9 cellular contexts compared by ENCODE assay signal in the genomic region with DNA sequence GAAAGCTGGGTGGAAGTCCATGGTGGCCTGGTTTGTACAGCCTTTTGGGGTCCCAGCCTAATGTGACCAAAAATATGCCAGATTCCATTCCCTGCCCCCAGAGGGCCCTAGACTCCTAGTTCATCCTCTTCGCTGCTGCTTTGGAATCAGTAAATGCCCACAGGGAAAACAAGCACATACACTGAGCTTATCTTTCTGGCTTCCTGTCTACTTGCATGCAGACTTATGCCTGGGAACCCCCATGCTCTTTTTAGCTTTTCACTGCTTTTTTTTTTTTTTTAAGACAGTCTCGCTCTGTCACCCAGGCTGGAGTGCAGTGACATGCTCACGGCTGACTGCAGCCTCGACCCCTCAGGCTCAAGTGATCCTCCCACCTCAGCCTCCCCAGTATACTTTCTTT. TPM values are rescaled to one million over a fixed set of nuclear protein-coding genes. Genes with fewer than 3 reads are reported as not detected.
DNase-seq lines count a peak whose midpoint lies in the region; ATAC-seq and TF ChIP-seq lines count a peak whose summit lies in the region.
"Had no signal": no experiment of that assay in that cellular context is flagged by ENCODE, and none has a peak within 500 bp of the region (broad histone marks: within the 10 kb centered on the region; RNA-seq: fewer than 3 reads in every experiment).

No MANE protein-coding gene starts in this region.

- H3K27me3 ChIP-seq in WERI-Rb-1 (ENCODE audit: insufficient read depth, low read depth, severe bottlenecking) (no peaks in the 10 kb centered on the region), adrenal gland (peaks cover 6% of the 10 kb centered on the region)

- no peak for TF ChIP-seq POLR2A in adrenal gland (IDR thresholded peaks at IDR 0.05)

- TF ChIP-seq CTCF in WERI-Rb-1 (IDR thresholded peaks at IDR 0.05; ENCODE audit: low read depth, low read length) (peak; percentile 67), GM20000 (IDR thresholded peaks at IDR 0.05; ENCODE audit: extremely low read depth, missing control alignments) (no peak), adrenal gland (IDR thresholded peaks at IDR 0.05) (peak in 2 of 6 experiments; percentile 10 to 11)

- H3K36me3 ChIP-seq in WERI-Rb-1 (no peaks in the 10 kb centered on the region), adrenal gland (replicated peaks in 1 of 2) (no peaks in the 10 kb centered on the region)

- H3K4me1 ChIP-seq in adrenal gland (replicated peaks in 1 of 2), result peaks cover 0 to 9% of the 10 kb centered on the region in 2 donors

- WGBS in adrenal gland, 4 donors, result 45 to 63% (median 52%) methylated on average over 4 of the region's 4 CpGs

- H3K9me3 ChIP-seq in WERI-Rb-1 (ENCODE audit: severe bottlenecking) (no peaks in the 10 kb centered on the region), adrenal gland (replicated peaks in 1 of 3) (no peaks in the 10 kb centered on the region)

- no peak for ATAC-seq in HG03469 (IDR thresholded peaks at IDR 0.05; ENCODE audit: unreplicated experiment)
- ATAC-seq in GM21515 (IDR thresholded peaks at IDR 0.05; ENCODE audit: unreplicated experiment), result no peak
- ATAC-seq: activated naive CD4-positive, alpha-beta T cell treated with anti-CD3 and anti-CD28 coated beads, Interleukin-2, amount 50 U/mL, for 72 hours had no signal

- intact Hi-C loops in adrenal gland (cut with DNase I), result loop anchor here (10.0 kb wide), 2 partner anchors 76 to 146 kb away; no protein-coding TSS in a partner anchor

- H3K4me3 ChIP-seq in WERI-Rb-1 (ENCODE audit: low read depth, low read length) (no peak overlapping the region), adrenal gland (no peak overlapping the region)

- peak; percentile 41 for DNase-seq in COLO829 (ENCODE audit: low spot score)
- DNase-seq in HuH-7.5 (ENCODE audit: low spot score), result peak; percentile 51
- DNase-seq in WERI-Rb-1, result peak; percentile 49
- peak; percentile 48 for DNase-seq in kidney glomerular epithelial cell (lab: John Stamatoyannopoulos, UW)
- no peak for DNase-seq in GM20000 (ENCODE audit: low spot score)
- no peak for DNase-seq in adrenal gland

- H3K27ac ChIP-seq in WERI-Rb-1, result no peak overlapping the region
- H3K27ac ChIP-seq in adrenal gland, result peak overlapping the region in 2 of 5 donors; percentile 13 to 23

RNA-seq across cellular contexts. Expression of a gene that starts 6.2 kb away (rescaled TPM):
- 1 to 10 TPM in 7 of 8 donors, under 1 TPM in 1; 0.78 to 5.2 (median 3.0) TPM for total RNA-seq in adrenal gland
- polyA plus RNA-seq in adrenal gland, result 1 to 10 TPM; 1.2 to 7.3 (median 1.5) TPM
- total RNA-seq: activated naive CD4-positive, alpha-beta T cell treated with anti-CD3 and anti-CD28 coated beads, Interleukin-2, amount 50 U/mL, for 72 hours had no signal

RNA-seq across cellular contexts. Expression of a gene that starts 7.9 kb away (rescaled TPM):
- total RNA-seq in adrenal gland, result 10 to 100 TPM in 1 of 8 donors, 1 to 10 TPM in 5, under 1 TPM in 2; 0.60 to 10.6 (median 3.3) TPM
- polyA plus RNA-seq in adrenal gland, result 1 to 10 TPM; 2.5 to 7.6 (median 4.6) TPM

Comparison
In these comparisons a context has a peak if more than half of its experiments do, and no peak if none do; other contexts are left out.
1. DNase-seq: peak in COLO829 (single experiment), HuH-7.5 (single experiment), WERI-Rb-1 (single experiment) and kidney glomerular epithelial cell (single experiment); none in GM20000 (single experiment) and adrenal gland (0 of 7).